In the genomic region with DNA sequence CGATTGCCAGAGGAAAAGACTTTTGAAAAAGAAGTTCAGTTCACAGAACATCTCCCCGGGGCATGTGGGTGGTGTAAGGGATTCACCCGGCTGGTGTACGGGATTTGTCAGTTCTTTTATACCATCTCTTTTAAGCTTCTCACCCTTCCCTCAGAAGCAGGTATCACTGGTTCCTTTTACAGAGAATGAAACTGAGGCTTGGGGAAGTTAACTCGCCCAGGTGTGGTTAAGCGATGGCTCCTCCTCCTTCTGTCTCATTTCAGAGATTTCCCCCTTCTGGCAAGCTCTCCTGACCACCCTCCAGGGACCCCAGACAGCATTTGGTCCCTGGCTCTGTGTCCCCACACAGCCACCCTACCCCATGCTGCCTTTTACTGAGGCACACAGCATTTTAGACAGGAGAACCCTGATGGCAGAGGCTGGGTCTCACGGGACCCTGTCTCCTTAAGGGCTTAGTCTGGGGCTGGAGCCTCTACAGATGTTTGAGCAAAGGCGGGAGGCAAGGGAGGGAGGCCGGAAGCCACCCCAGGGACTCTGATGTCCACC, we compare ENCODE assay signal across 8 cellular contexts. TPM values are rescaled to one million over a fixed set of nuclear protein-coding genes. Genes with fewer than 3 reads are reported as not detected.
DNase-seq lines count a peak whose midpoint lies in the region; ATAC-seq and TF ChIP-seq lines count a peak whose summit lies in the region.

No MANE protein-coding gene starts in this region.

- no peaks in the 10 kb centered on the region for H3K9me3 ChIP-seq in naive thymus-derived CD4-positive, alpha-beta T cell (ENCODE audit: control insufficient read depth in 2 of 3, low read length in 3 of 3)
- no peaks in the 10 kb centered on the region for H3K9me3 ChIP-seq in uterus

- TF ChIP-seq POLR2A in uterus (IDR thresholded peaks at IDR 0.05), result no peak

- no peak for TF ChIP-seq CTCF in uterus (IDR thresholded peaks at IDR 0.05)

- peaks cover 88% of the 10 kb centered on the region for H3K4me1 Mint-ChIP-seq in activated T-cell treated with anti-CD3 and anti-CD28 coated beads, Interleukin-2, amount 50 U/mL, for 4 hours (ENCODE audit: low read depth)
- peaks cover 53 to 91% (median 83%) of the 10 kb centered on the region in 7 donors for H3K4me1 Mint-ChIP-seq in naive thymus-derived CD4-positive, alpha-beta T cell

- CTCF ChIA-PET in naive thymus-derived CD4-positive, alpha-beta T cell (lab: Charles Lee), result interaction anchor here (1.1 to 7.0 kb wide), 11 partner anchors 20 to 76 kb away, joined by 3 to 45 read pairs (median 10); no protein-coding TSS in a partner anchor

- DNase-seq in GM19240 (ENCODE audit: insufficient read length, low spot score) (peak; percentile 50), uterus (no peak), AG08396 (ENCODE audit: low spot score) (no peak), MV-4-11 (lab: John Stamatoyannopoulos, UW) (no peak), iPS-NIHi11 (ENCODE audit: low spot score) (no peak)
- DNase-seq in activated T-cell treated with anti-CD3 and anti-CD28 coated beads, Interleukin-2, amount 50 U/mL, for 4 hours, result peak; percentile 44
- peak in 8 of 9 donors; percentile 50 to 64 (median 54) for DNase-seq in naive thymus-derived CD4-positive, alpha-beta T cell

- peak overlapping the region; percentile 91 to 100 (median 98) for H3K27ac Mint-ChIP-seq in naive thymus-derived CD4-positive, alpha-beta T cell

- ATAC-seq in HG03196 (IDR thresholded peaks at IDR 0.05; ENCODE audit: unreplicated experiment), result peak; percentile 32
- ATAC-seq in activated T-cell treated with anti-CD3 and anti-CD28 coated beads, Interleukin-2, amount 50 U/mL, for 4 hours, result peak; percentile 24 to 26
- ATAC-seq in naive thymus-derived CD4-positive, alpha-beta T cell, result peak; percentile 10

- H3K4me3 Mint-ChIP-seq in activated T-cell treated with anti-CD3 and anti-CD28 coated beads, Interleukin-2, amount 50 U/mL, for 4 hours, result peak overlapping the region; percentile 80
- H3K4me3 Mint-ChIP-seq in naive thymus-derived CD4-positive, alpha-beta T cell, result peak overlapping the region; percentile 81 to 97 (median 93)

- H3K4me3 ChIP-seq in naive thymus-derived CD4-positive, alpha-beta T cell (ENCODE audit: low read length), result peak overlapping the region; percentile 69
- H3K4me3 ChIP-seq in uterus, result no peak overlapping the region

- H3K27me3 ChIP-seq in naive thymus-derived CD4-positive, alpha-beta T cell (ENCODE audit: control insufficient read depth in 2 of 2, insufficient read depth in 2 of 2, low read length in 2 of 2), result no peaks in the 10 kb centered on the region
- H3K27me3 ChIP-seq in uterus, result no peaks in the 10 kb centered on the region

- no peaks in the 10 kb centered on the region for H3K27me3 Mint-ChIP-seq in activated T-cell treated with anti-CD3 and anti-CD28 coated beads, Interleukin-2, amount 50 U/mL, for 4 hours (ENCODE audit: low read depth)
- no peaks in the 10 kb centered on the region for H3K27me3 Mint-ChIP-seq in naive thymus-derived CD4-positive, alpha-beta T cell

- H3K27ac ChIP-seq in naive thymus-derived CD4-positive, alpha-beta T cell (ENCODE audit: low read depth, low read length), result peak overlapping the region; percentile 94
- H3K27ac ChIP-seq in uterus, result peak overlapping the region; percentile 39 to 45

- no peaks in the 10 kb centered on the region for H3K36me3 ChIP-seq in naive thymus-derived CD4-positive, alpha-beta T cell (ENCODE audit: control insufficient read depth in 2 of 3, insufficient read depth in 3 of 3, low read length in 3 of 3)
- H3K36me3 ChIP-seq in uterus, result no peaks in the 10 kb centered on the region

- POLR2A ChIA-PET in naive thymus-derived CD4-positive, alpha-beta T cell (lab: Charles Lee), result interaction anchor here (1.0 to 20.3 kb wide), 12 partner anchors 9 to 759 kb away, joined by 3 to 427 read pairs (median 10); partner anchors contain the start of gene CDC42

- H3K4me1 ChIP-seq in naive thymus-derived CD4-positive, alpha-beta T cell (ENCODE audit: control insufficient read depth in 2 of 2, insufficient read depth in 2 of 2, low read length in 2 of 2), result peaks cover 58 to 61% of the 10 kb centered on the region in 2 donors
- peaks cover 0 to 7% of the 10 kb centered on the region in 2 donors for H3K4me1 ChIP-seq in uterus

- no peaks in the 10 kb centered on the region for H3K9me3 Mint-ChIP-seq in activated T-cell treated with anti-CD3 and anti-CD28 coated beads, Interleukin-2, amount 50 U/mL, for 4 hours
- no peaks in the 10 kb centered on the region for H3K9me3 Mint-ChIP-seq in naive thymus-derived CD4-positive, alpha-beta T cell

- intact Hi-C loops in naive thymus-derived CD4-positive, alpha-beta T cell (cut with micrococcal nuclease), result loop anchor here (1.0 to 10.0 kb wide), 4 partner anchors 36 to 732 kb away; partner anchors contain the start of gene EIF4G3 (in 1 of the 2)
- intact Hi-C loops in uterus (cut with DNase I; ENCODE audit: low total_unique reads), result no loop called here

- peaks cover 8% of the 10 kb centered on the region for H3K36me3 Mint-ChIP-seq in activated T-cell treated with anti-CD3 and anti-CD28 coated beads, Interleukin-2, amount 50 U/mL, for 4 hours (ENCODE audit: insufficient read depth)
- H3K36me3 Mint-ChIP-seq in naive thymus-derived CD4-positive, alpha-beta T cell, result peaks cover 0 to 4% (median 0%) of the 10 kb centered on the region in 5 donors

RNA-seq across cellular contexts. Expression of gene ECE1, which starts 2.8 kb away (rescaled TPM):
- 100 to 1,000 TPM; 121 to 168 (median 149) TPM for total RNA-seq in activated T-cell treated with anti-CD3 and anti-CD28 coated beads, Interleukin-2, amount 50 U/mL, for 4 hours
- total RNA-seq in naive thymus-derived CD4-positive, alpha-beta T cell, result 10 to 100 TPM; 63.3 to 97.4 (median 72.2) TPM
- polyA plus RNA-seq in naive thymus-derived CD4-positive, alpha-beta T cell, result 10 to 100 TPM; 21.3 to 50.4 TPM
- total RNA-seq in uterus, result 100 to 1,000 TPM in 1 of 4 donors, 10 to 100 TPM in 3; 45.6 to 175 (median 59.1) TPM

Comparison
In these comparisons a context has a peak if more than half of its experiments do, and no peak if none do; other contexts are left out.
1. DNase-seq: peak in GM19240 (single experiment), activated T-cell treated with anti-CD3 and anti-CD28 coated beads, Interleukin-2, amount 50 U/mL, for 4 hours (single experiment) and naive thymus-derived CD4-positive, alpha-beta T cell (8 of 9); none in uterus (0 of 2), AG08396 (single experiment), MV-4-11 (single experiment) and iPS-NIHi11 (single experiment).
2. Peak in every context shown above with its lines, with median percentiles within 50 percentile points of each other: ATAC-seq.